8 cellular contexts compared by ENCODE assay signal in genomic region chr12:11553871-11554533, GRCh38.
DNase-seq lines count a peak whose midpoint lies in the region; ATAC-seq, FAIRE-seq and TF ChIP-seq lines count a peak whose summit lies in the region.

No MANE protein-coding gene starts in this region.

- H3K4me1 ChIP-seq in astrocyte (ENCODE audit: insufficient read depth, low read length) = no peaks in the 10 kb centered on the region

- peak; percentile 91 for FAIRE-seq in astrocyte (lab: Jason Lieb, UNC)

- no peak overlapping the region for H3K4me2 ChIP-seq in astrocyte (ENCODE audit: low read length)

- H3K27ac Mint-ChIP-seq in astrocyte (ENCODE audit: unreplicated experiment) = no peak overlapping the region

- peaks cover 3% of the 10 kb centered on the region; the same call in 1 of the 2 replicates for H3K27me3 ChIP-seq in MG63
- peaks cover 26% of the 10 kb centered on the region for H3K27me3 ChIP-seq in astrocyte (ENCODE audit: insufficient read depth, low read length)

- no peaks in the 10 kb centered on the region for H3K9me3 ChIP-seq in MG63
- no peaks in the 10 kb centered on the region for H3K9me3 ChIP-seq in astrocyte (ENCODE audit: insufficient read depth, low read depth, low read length)

- H3K4me3 ChIP-seq in MG63 (no peak overlapping the region), astrocyte (ENCODE audit: insufficient read depth, low read depth, low read length) (no peak overlapping the region)

- DNase-seq in ELR (ENCODE audit: low read depth) (peak; percentile 75), MG63 (peak; percentile 47), RPMI8226 (peak; percentile 74), astrocyte (ENCODE audit: low read depth) (peak; percentile 41), hippocampal formation (lab: John Stamatoyannopoulos, UW) (peak; percentile 10 to 41)
- DNase-seq in stimulated activated CD4-positive, alpha-beta T cell treated with anti-CD3 and anti-CD28 coated beads, Interleukin-12 subunit alpha, Interleukin-12 subunit beta, amount 100 ng/mL, for 4 hours = peak; percentile 25

- H3K27me3 Mint-ChIP-seq in astrocyte (ENCODE audit: low read depth, unreplicated experiment) = peaks cover 10% of the 10 kb centered on the region

- H3K79me2 ChIP-seq in astrocyte (ENCODE audit: insufficient read depth, low read length) = no peaks in the 10 kb centered on the region

- no peak overlapping the region for H3K4me3 Mint-ChIP-seq in astrocyte (ENCODE audit: unreplicated experiment)

- no peak overlapping the region for H3K27ac ChIP-seq in astrocyte (ENCODE audit: low read depth, low read length)

- no peaks in the 10 kb centered on the region for H3K36me3 ChIP-seq in MG63
- no peaks in the 10 kb centered on the region for H3K36me3 ChIP-seq in astrocyte (ENCODE audit: insufficient read depth, low read length)

- peaks cover under 1% of the 10 kb centered on the region for H3K36me3 Mint-ChIP-seq in astrocyte (ENCODE audit: low read depth, unreplicated experiment)

- H3K9me3 Mint-ChIP-seq in astrocyte (ENCODE audit: unreplicated experiment) = no peaks in the 10 kb centered on the region

- ATAC-seq in GM21723 (IDR thresholded peaks at IDR 0.05; ENCODE audit: unreplicated experiment) = peak; percentile 77
- no peak for ATAC-seq in GM19023 (IDR thresholded peaks at IDR 0.05; ENCODE audit: unreplicated experiment)

- H2AFZ ChIP-seq in astrocyte (ENCODE audit: low read depth, low read length) = no peak overlapping the region

- peaks cover 13% of the 10 kb centered on the region for H3K4me1 Mint-ChIP-seq in astrocyte (ENCODE audit: low read depth, unreplicated experiment)

- H4K20me1 ChIP-seq in astrocyte (ENCODE audit: insufficient read depth, low read length) = no peaks in the 10 kb centered on the region

- TF ChIP-seq CTCF in astrocyte (IDR thresholded peaks at IDR 0.05; ENCODE audit: insufficient read depth, low read depth, low read length) = peak; percentile 76

- H3K9ac ChIP-seq in astrocyte (ENCODE audit: low read length) = no peak overlapping the region

Comparison
In these comparisons a context has a peak if more than half of its experiments do, and no peak if none do; other contexts are left out.
1. DNase-seq: peak in every context shown above with its lines; median percentile 75 in ELR; 74 in RPMI8226; 47 in MG63; 41 in astrocyte; 26 in hippocampal formation; 25 in stimulated activated CD4-positive, alpha-beta T cell treated with anti-CD3 and anti-CD28 coated beads, Interleukin-12 subunit alpha, Interleukin-12 subunit beta, amount 100 ng/mL, for 4 hours.